In genomic region chr10:84517455-84518046, GRCh38 we compare ENCODE assay signal across 21 cellular contexts.
"Had no signal": no experiment of that assay in that cellular context is flagged by ENCODE, and none has a peak within 500 bp of the region (broad histone marks: within the 10 kb centered on the region; RNA-seq: fewer than 3 reads in every experiment).

No MANE protein-coding gene starts in this region.

- H3K4me3 Mint-ChIP-seq: activated CD4-positive, alpha-beta memory T cell treated with anti-CD3 and anti-CD28 coated beads, Interleukin-2, amount 10 ng/mL, durations not matched to agents 7 days and 5 days; activated CD4-positive, alpha-beta T cell treated with anti-CD3 and anti-CD28 coated beads for 36 hours; activated T-helper 1 cell treated with anti-CD3 and anti-CD28 coated beads, Interleukin-12 subunit alpha, Interleukin-12 subunit beta, Interleukin-2, Interleukin-4 antibody, amounts not matched to agents 30 ng/mL and 10 ng/mL and 1 ng/mL, durations not matched to agents 14 hours and 24 hours and 36 hours had no signal

- H3K27me3 Mint-ChIP-seq: activated CD4-positive, alpha-beta memory T cell treated with anti-CD3 and anti-CD28 coated beads, Interleukin-2, amount 10 ng/mL, durations not matched to agents 7 days and 5 days; activated CD4-positive, alpha-beta T cell treated with anti-CD3 and anti-CD28 coated beads for 36 hours had no signal

- H3K4me1 Mint-ChIP-seq: activated CD4-positive, alpha-beta memory T cell treated with anti-CD3 and anti-CD28 coated beads, Interleukin-2, amount 10 ng/mL, durations not matched to agents 7 days and 5 days; activated CD4-positive, alpha-beta T cell treated with anti-CD3 and anti-CD28 coated beads for 36 hours had no signal

- H3K9me3 Mint-ChIP-seq: activated CD4-positive, alpha-beta memory T cell treated with anti-CD3 and anti-CD28 coated beads, Interleukin-2, amount 10 ng/mL, durations not matched to agents 7 days and 5 days; activated naive CD4-positive, alpha-beta T cell treated with anti-CD3 and anti-CD28 coated beads, Interleukin-2, amount 50 U/mL, for 72 hours; activated T-helper 1 cell treated with anti-CD3 and anti-CD28 coated beads, Interleukin-12 subunit alpha, Interleukin-12 subunit beta, Interleukin-2, Interleukin-4 antibody, amounts not matched to agents 30 ng/mL and 10 ng/mL and 1 ng/mL, durations not matched to agents 14 hours and 24 hours and 36 hours had no signal

- DNase-seq: activated CD4-positive, alpha-beta memory T cell treated with anti-CD3 and anti-CD28 coated beads, Interleukin-2, amount 10 ng/mL, durations not matched to agents 7 days and 5 days; activated CD4-positive, alpha-beta T cell treated with anti-CD3 and anti-CD28 coated beads for 36 hours; activated CD4-positive, alpha-beta T cell treated with anti-CD3 and anti-CD28 coated beads, Interleukin-2, amount 50 U/mL, for 1 hour; activated CD4-positive, CD25-positive, alpha-beta regulatory T cell; activated effector memory CD4-positive, alpha-beta T cell treated with anti-CD3 and anti-CD28 coated beads, Interleukin-2, amount 50 U/mL, for 16 hours; activated naive CD4-positive, alpha-beta T cell treated with Interleukin-2 at 50 U/mL for 16 hours; cerebellar nuclear complex; Kasumi-1; KBM-7; NCI-H1048; NCI-H146; NCI-H187 treated with DMSO at 0.1 percent for 48 hours; NCI-H2081 treated with DMSO at 0.1 percent for 48 hours; NCI-H446; NCI-H524; NCI-H82; SIG-M5; T-helper 2 cell; T1000 had no signal

- ATAC-seq: activated CD4-positive, alpha-beta T cell treated with anti-CD3 and anti-CD28 coated beads for 36 hours; activated naive CD4-positive, alpha-beta T cell treated with anti-CD3 and anti-CD28 coated beads, Interleukin-2, amount 50 U/mL, for 72 hours had no signal

- H3K27ac Mint-ChIP-seq: activated CD4-positive, alpha-beta memory T cell treated with anti-CD3 and anti-CD28 coated beads, Interleukin-2, amount 10 ng/mL, durations not matched to agents 7 days and 5 days; activated CD4-positive, alpha-beta T cell treated with anti-CD3 and anti-CD28 coated beads for 36 hours; activated naive CD4-positive, alpha-beta T cell treated with anti-CD3 and anti-CD28 coated beads, Interleukin-2, amount 50 U/mL, for 72 hours; activated T-helper 1 cell treated with anti-CD3 and anti-CD28 coated beads, Interleukin-12 subunit alpha, Interleukin-12 subunit beta, Interleukin-2, Interleukin-4 antibody, amounts not matched to agents 30 ng/mL and 10 ng/mL and 1 ng/mL, durations not matched to agents 14 hours and 24 hours and 36 hours had no signal
